In the genomic region with DNA sequence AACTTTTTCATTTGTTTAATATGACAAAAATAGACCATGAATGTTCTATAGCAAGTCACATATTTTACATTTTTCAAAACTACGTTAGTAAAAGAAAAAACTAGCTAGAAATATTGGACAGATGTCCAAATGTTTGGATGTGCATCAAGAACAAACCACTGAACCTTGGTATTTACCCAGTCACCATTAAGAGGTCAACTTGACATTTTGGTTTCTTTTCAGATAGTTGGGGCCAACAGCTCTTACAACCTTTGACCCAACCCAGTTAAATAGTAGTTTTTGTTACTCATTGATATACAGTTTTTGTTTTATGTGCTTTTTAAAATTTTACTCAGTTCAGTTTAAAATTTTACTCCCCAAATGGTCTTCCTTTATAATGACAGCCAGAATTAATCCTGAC, we compare ENCODE assay signal across 29 cellular contexts.
"Had no signal": no experiment of that assay in that cellular context is flagged by ENCODE, and none has a peak within 500 bp of the region (broad histone marks: within the 10 kb centered on the region; RNA-seq: fewer than 3 reads in every experiment).

No MANE protein-coding gene starts in this region.

- H3K27ac ChIP-seq: ascending aorta, breast epithelium, cardiac muscle cell, colonic mucosa, epithelial cell of prostate, WERI-Rb-1 had no signal

- FAIRE-seq: endothelial cell of umbilical vein had no signal

- H3K36me3 ChIP-seq: ascending aorta, breast epithelium, cardiac muscle cell, colonic mucosa, WERI-Rb-1 had no signal

- ATAC-seq: activated CD4-positive, CD25-positive, alpha-beta regulatory T cell treated with anti-CD3 and anti-CD28 coated beads, Interleukin-2, amount 50 U/mL, for 24 hours; activated CD8-positive, alpha-beta T cell treated with anti-CD3 and anti-CD28 coated beads for 36 hours; activated naive CD4-positive, alpha-beta T cell treated with anti-CD3 and anti-CD28 coated beads, Interleukin-2, amount 50 U/mL, for 72 hours; activated T-cell treated with anti-CD3 and anti-CD28 coated beads, Interleukin-2, amount 50 U/mL, for 4 hours; esophagus mucosa; T-helper 17 cell had no signal

- H3K27me3 ChIP-seq: ascending aorta, breast epithelium, colonic mucosa had no signal

- DNase-seq: activated B cell treated with CpG ODN at 0.5 μM for 24 hours; activated CD4-positive, alpha-beta T cell treated with anti-CD3 and anti-CD28 coated beads for 48 hours; activated CD4-positive, alpha-beta T cell treated with anti-CD3 and anti-CD28 coated beads, Interleukin-2, amount 50 U/mL, for 1 hour; activated CD4-positive, alpha-beta T cell treated with anti-CD3 and anti-CD28 coated beads, Interleukin-2, amount 50 U/mL, for 48 hours; activated CD8-positive, alpha-beta memory T cell treated with anti-CD3 and anti-CD28 coated beads for 24 hours; activated CD8-positive, alpha-beta T cell treated with anti-CD3 and anti-CD28 coated beads for 36 hours; activated gamma-delta T cell; activated naive CD4-positive, alpha-beta T cell; activated naive CD4-positive, alpha-beta T cell treated with anti-CD3 and anti-CD28 coated beads, Interleukin-2, amount 10 ng/mL, durations not matched to agents 7 days and 5 days; activated naive CD8-positive, alpha-beta T cell treated with anti-CD3 and anti-CD28 coated beads, Interleukin-2, amount 10 ng/mL, durations not matched to agents 7 days and 5 days; activated T-cell treated with anti-CD3 and anti-CD28 coated beads, Interleukin-2, amount 50 U/mL, for 4 hours; central memory CD4-positive, alpha-beta T cell; cerebellar nuclear complex; colonic mucosa; effector CD8-positive, alpha-beta T cell; foreskin fibroblast; head of caudate nucleus; T-helper 1 cell; T-helper 17 cell; T1000; WERI-Rb-1 had no signal

- H3K9me3 ChIP-seq: ascending aorta, breast epithelium, colonic mucosa had no signal

- H3K4me3 ChIP-seq: ascending aorta, breast epithelium, cardiac muscle cell, colonic mucosa had no signal

- H3K4me1 ChIP-seq: ascending aorta, breast epithelium, colonic mucosa had no signal
